ENCODE assay signal across 22 cellular contexts in the genomic region with DNA sequence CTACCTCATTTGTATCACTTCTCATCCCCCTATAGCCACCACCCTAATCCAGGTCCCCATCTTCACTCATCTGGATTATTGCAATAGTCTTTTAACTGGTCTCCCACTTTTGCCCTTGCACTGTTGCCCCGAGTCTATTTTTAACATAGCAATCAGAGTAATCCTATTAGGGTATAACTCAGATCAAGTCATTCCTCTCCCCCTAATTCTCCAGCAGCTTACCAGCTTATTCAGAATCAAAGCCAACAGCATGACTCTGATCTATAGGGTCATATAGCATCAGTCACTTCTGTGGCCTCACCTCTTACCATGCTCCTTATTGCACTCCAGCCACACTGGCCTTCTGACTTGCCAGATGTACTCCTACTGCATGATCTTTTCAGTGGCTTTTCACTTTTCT.
DNase-seq lines count a peak whose midpoint lies in the region; ATAC-seq, FAIRE-seq and TF ChIP-seq lines count a peak whose summit lies in the region.
"Had no signal": no experiment of that assay in that cellular context is flagged by ENCODE, and none has a peak within 500 bp of the region (broad histone marks: within the 10 kb centered on the region; RNA-seq: fewer than 3 reads in every experiment).

No MANE protein-coding gene starts in this region.

- no peaks in the 10 kb centered on the region for H3K27me3 ChIP-seq in WERI-Rb-1 (ENCODE audit: insufficient read depth, low read depth, severe bottlenecking)
- H3K27me3 ChIP-seq: BE2C; BLaER1 treated with 17β-estradiol and CSF1 and Interleukin-3, amounts not matched to agents 10 nM and 100 nM had no signal

- H3K27ac ChIP-seq in WERI-Rb-1, result no peak overlapping the region
- H3K27ac ChIP-seq: A549; BLaER1 treated with 17β-estradiol and CSF1 and Interleukin-3, amounts not matched to agents 10 nM and 100 nM had no signal

- peaks cover 2% of the 10 kb centered on the region for H3K9me3 Mint-ChIP-seq in activated naive CD4-positive, alpha-beta T cell treated with anti-CD3 and anti-CD28 coated beads for 36 hours
- H3K9me3 Mint-ChIP-seq: CD4-positive, alpha-beta T cell; GM23338; H9 had no signal

- H3K4me3 ChIP-seq in WERI-Rb-1 (ENCODE audit: low read depth, low read length) (no peak overlapping the region), retinal pigment epithelial cell (ENCODE audit: low read length) (no peak overlapping the region)
- H3K4me3 ChIP-seq: A549; BLaER1 treated with 17β-estradiol and CSF1 and Interleukin-3, amounts not matched to agents 10 nM and 100 nM; GM23338 had no signal

- TF ChIP-seq CTCF in D721Med (IDR thresholded peaks at IDR 0.05; ENCODE audit: insufficient read depth, missing control alignments), result no peak
- TF ChIP-seq CTCF in WERI-Rb-1 (IDR thresholded peaks at IDR 0.05; ENCODE audit: low read depth, low read length), result no peak
- no peak for TF ChIP-seq CTCF in retinal pigment epithelial cell (conservative IDR thresholded peaks at IDR 0.05; ENCODE audit: low read depth, low read length)

- intact Hi-C loops in activated naive CD4-positive, alpha-beta T cell treated with anti-CD3 and anti-CD28 coated beads for 36 hours (cut with micrococcal nuclease), result no loop called here

- no peaks in the 10 kb centered on the region for H3K36me3 ChIP-seq in WERI-Rb-1
- H3K36me3 ChIP-seq: BE2C; BLaER1 treated with 17β-estradiol and CSF1 and Interleukin-3, amounts not matched to agents 10 nM and 100 nM had no signal

- no peaks in the 10 kb centered on the region for H3K9me3 ChIP-seq in WERI-Rb-1 (ENCODE audit: severe bottlenecking)
- H3K9me3 ChIP-seq: A549; BE2C; BLaER1 treated with 17β-estradiol and CSF1 and Interleukin-3, amounts not matched to agents 10 nM and 100 nM had no signal

- no peaks in the 10 kb centered on the region for H3K27me3 Mint-ChIP-seq in activated naive CD4-positive, alpha-beta T cell treated with anti-CD3 and anti-CD28 coated beads for 36 hours (ENCODE audit: low read depth)
- H3K27me3 Mint-ChIP-seq: CD4-positive, alpha-beta T cell; CD8-positive, alpha-beta memory T cell had no signal

- no peak for ATAC-seq in GM21786 (IDR thresholded peaks at IDR 0.05; ENCODE audit: unreplicated experiment)
- ATAC-seq: A549, GM23338, HCT116 had no signal

- no peaks in the 10 kb centered on the region for H3K4me1 Mint-ChIP-seq in activated naive CD4-positive, alpha-beta T cell treated with anti-CD3 and anti-CD28 coated beads for 36 hours (ENCODE audit: low read depth)
- H3K4me1 Mint-ChIP-seq: CD14-positive monocyte; CD8-positive, alpha-beta memory T cell; GM23338; H9 had no signal

- CTCF ChIA-PET in activated naive CD4-positive, alpha-beta T cell treated with anti-CD3 and anti-CD28 coated beads for 36 hours (lab: Charles Lee), result no interaction called here

- no peak overlapping the region for H3K4me3 Mint-ChIP-seq in activated naive CD4-positive, alpha-beta T cell treated with anti-CD3 and anti-CD28 coated beads for 36 hours
- H3K4me3 Mint-ChIP-seq: CD14-positive monocyte; CD4-positive, alpha-beta T cell; CD8-positive, alpha-beta memory T cell; GM23338; H9 had no signal

- DNase-seq in D721Med (ENCODE audit: insufficient read length, low spot score) (peak; percentile 31), WERI-Rb-1 (peak; percentile 72), retinal pigment epithelial cell (ENCODE audit: low read depth) (peak; percentile 64)
- DNase-seq in effector CD8-positive, alpha-beta T cell (lab: John Stamatoyannopoulos, UW), result no peak
- no peak for DNase-seq in activated naive CD4-positive, alpha-beta T cell treated with anti-CD3 and anti-CD28 coated beads for 36 hours
- DNase-seq: 8988T; ACHN; AML-193; BE2C; CD4-positive, alpha-beta T cell; CD8-positive, alpha-beta memory T cell; DMS153; DND-41; H9 had no signal

- peak; percentile 100 for FAIRE-seq in D721Med (lab: Jason Lieb, UNC)
- FAIRE-seq: A549, G401.6, GM12892 had no signal

- no peak overlapping the region for H3K27ac Mint-ChIP-seq in activated naive CD4-positive, alpha-beta T cell treated with anti-CD3 and anti-CD28 coated beads for 36 hours
- H3K27ac Mint-ChIP-seq: CD14-positive monocyte; CD4-positive, alpha-beta T cell; CD8-positive, alpha-beta memory T cell; GM23338; H9 had no signal

- H3K36me3 Mint-ChIP-seq in activated naive CD4-positive, alpha-beta T cell treated with anti-CD3 and anti-CD28 coated beads for 36 hours (ENCODE audit: low read depth), result no peaks in the 10 kb centered on the region
- H3K36me3 Mint-ChIP-seq: CD14-positive monocyte; CD8-positive, alpha-beta memory T cell had no signal

Comparison
In these comparisons a context has a peak if more than half of its experiments do, and no peak if none do; other contexts are left out.
1. DNase-seq: peak in D721Med (single experiment), WERI-Rb-1 (single experiment) and retinal pigment epithelial cell (single experiment); none in effector CD8-positive, alpha-beta T cell (single experiment) and activated naive CD4-positive, alpha-beta T cell treated with anti-CD3 and anti-CD28 coated beads for 36 hours (single experiment).